8 cellular contexts compared by ENCODE assay signal in genomic region chr10:114548662-114549061, GRCh38.
DNase-seq lines count a peak whose midpoint lies in the region; ATAC-seq, FAIRE-seq and TF ChIP-seq lines count a peak whose summit lies in the region.

No MANE protein-coding gene starts in this region.

- peaks cover 9% of the 10 kb centered on the region for H3K27me3 ChIP-seq in DND-41 (ENCODE audit: insufficient read depth, low read length, poor library complexity)
- no peaks in the 10 kb centered on the region for H3K27me3 ChIP-seq in Karpas-422 (ENCODE audit: low read length)

- H4K20me1 ChIP-seq in DND-41 (ENCODE audit: insufficient read depth, low read length) (peaks cover 4% of the 10 kb centered on the region; the same call in 1 of the 2 replicates), Karpas-422 (ENCODE audit: insufficient read depth, low read depth, low read length) (no peaks in the 10 kb centered on the region)

- H3K4me3 ChIP-seq in DND-41 (ENCODE audit: low read depth in 1 of 2, low read length in 2 of 2) = no peak overlapping the region
- H3K4me3 ChIP-seq in Karpas-422 (ENCODE audit: low read length) = no peak overlapping the region
- H3K4me3 ChIP-seq in choroid plexus epithelial cell (ENCODE audit: low read depth, low read length) = no peak overlapping the region

- H3K9ac ChIP-seq in DND-41 (ENCODE audit: low read depth, low read length) = no peak overlapping the region
- no peak overlapping the region for H3K9ac ChIP-seq in Karpas-422 (ENCODE audit: low read length)

- H3K4me2 ChIP-seq in DND-41 (ENCODE audit: insufficient read depth, low read length) (no peak overlapping the region), Karpas-422 (ENCODE audit: low read depth, low read length, poor library complexity, severe bottlenecking) (no peak overlapping the region)

- H3K9me3 ChIP-seq in DND-41 (ENCODE audit: insufficient read depth, low read length, severe bottlenecking) = no peaks in the 10 kb centered on the region
- no peaks in the 10 kb centered on the region for H3K9me3 ChIP-seq in Karpas-422 (ENCODE audit: low read length)

- ATAC-seq in DND-41 (ENCODE audit: insufficient read depth, low read depth) (no peak), GM19463 (IDR thresholded peaks at IDR 0.05; ENCODE audit: unreplicated experiment) (no peak), GM18502 (IDR thresholded peaks at IDR 0.05; ENCODE audit: poor library complexity, unreplicated experiment) (no peak)

- no peaks in the 10 kb centered on the region for H3K9me2 ChIP-seq in Karpas-422 (replicated peaks; ENCODE audit: insufficient read depth, low read length)

- no peak for FAIRE-seq in urothelium cell line (lab: Jason Lieb, UNC)
- FAIRE-seq in frontal cortex (lab: Jason Lieb, UNC) = no peak

- DNase-seq in DND-41 = no peak
- peak; percentile 55 for DNase-seq in Karpas-422
- peak; percentile 79 for DNase-seq in choroid plexus epithelial cell (ENCODE audit: low read depth)
- peak; percentile 63 for DNase-seq in mucosa of gallbladder (ENCODE audit: low spot score)
- no peak for DNase-seq in urothelium cell line (ENCODE audit: low spot score)
- no peak for DNase-seq in frontal cortex (ENCODE audit: low spot score in 2 of 2)

- no peaks in the 10 kb centered on the region for H3K79me2 ChIP-seq in DND-41 (ENCODE audit: insufficient read depth, low read length)
- no peaks in the 10 kb centered on the region for H3K79me2 ChIP-seq in Karpas-422 (ENCODE audit: low read length)

- H3K27ac ChIP-seq in DND-41 (ENCODE audit: low read length) = no peak overlapping the region
- no peak overlapping the region for H3K27ac ChIP-seq in Karpas-422 (ENCODE audit: low read length)

- peak; percentile 23 for TF ChIP-seq CTCF in DND-41 (IDR thresholded peaks at IDR 0.05; ENCODE audit: borderline replicate concordance, extremely low read depth, low read length, poor library complexity, severe bottlenecking)
- TF ChIP-seq CTCF in choroid plexus epithelial cell (conservative IDR thresholded peaks at IDR 0.05; ENCODE audit: low read depth, low read length) = peak; percentile 84

- no peaks in the 10 kb centered on the region for H3K36me3 ChIP-seq in DND-41 (ENCODE audit: insufficient read depth, low read length)
- H3K36me3 ChIP-seq in Karpas-422 (ENCODE audit: insufficient read depth, low read length) = no peaks in the 10 kb centered on the region

- H3K4me1 ChIP-seq in DND-41 (ENCODE audit: insufficient read depth, low read length) (peaks cover 17% of the 10 kb centered on the region), Karpas-422 (ENCODE audit: low read length) (peaks cover 30% of the 10 kb centered on the region)

- no peak overlapping the region for H2AFZ ChIP-seq in DND-41 (ENCODE audit: low read depth, low read length)
- H2AFZ ChIP-seq in Karpas-422 (ENCODE audit: low read length) = no peak overlapping the region

Comparison
In these comparisons a context has a peak if more than half of its experiments do, and no peak if none do; other contexts are left out.
1. DNase-seq: peak in Karpas-422 (single experiment), choroid plexus epithelial cell (single experiment) and mucosa of gallbladder (single experiment); none in DND-41 (single experiment), urothelium cell line (single experiment) and frontal cortex (0 of 2).